ENCODE assay signal across 1 cellular context in genomic region chr15:66690912-66691311, GRCh38. TPM values are rescaled to one million over a fixed set of nuclear protein-coding genes. Genes with fewer than 3 reads are reported as not detected.
"Had no signal": no experiment of that assay in that cellular context is flagged by ENCODE, and none has a peak within 500 bp of the region (broad histone marks: within the 10 kb centered on the region; RNA-seq: fewer than 3 reads in every experiment).

No MANE protein-coding gene starts in this region.

RNA-seq across cellular contexts. Expression of gene SMAD6, which starts 11.1 kb away (rescaled TPM):
- polyA plus RNA-seq: IgD-negative memory B cell had no signal
